1 cellular context compared by ENCODE assay signal in the genomic region with DNA sequence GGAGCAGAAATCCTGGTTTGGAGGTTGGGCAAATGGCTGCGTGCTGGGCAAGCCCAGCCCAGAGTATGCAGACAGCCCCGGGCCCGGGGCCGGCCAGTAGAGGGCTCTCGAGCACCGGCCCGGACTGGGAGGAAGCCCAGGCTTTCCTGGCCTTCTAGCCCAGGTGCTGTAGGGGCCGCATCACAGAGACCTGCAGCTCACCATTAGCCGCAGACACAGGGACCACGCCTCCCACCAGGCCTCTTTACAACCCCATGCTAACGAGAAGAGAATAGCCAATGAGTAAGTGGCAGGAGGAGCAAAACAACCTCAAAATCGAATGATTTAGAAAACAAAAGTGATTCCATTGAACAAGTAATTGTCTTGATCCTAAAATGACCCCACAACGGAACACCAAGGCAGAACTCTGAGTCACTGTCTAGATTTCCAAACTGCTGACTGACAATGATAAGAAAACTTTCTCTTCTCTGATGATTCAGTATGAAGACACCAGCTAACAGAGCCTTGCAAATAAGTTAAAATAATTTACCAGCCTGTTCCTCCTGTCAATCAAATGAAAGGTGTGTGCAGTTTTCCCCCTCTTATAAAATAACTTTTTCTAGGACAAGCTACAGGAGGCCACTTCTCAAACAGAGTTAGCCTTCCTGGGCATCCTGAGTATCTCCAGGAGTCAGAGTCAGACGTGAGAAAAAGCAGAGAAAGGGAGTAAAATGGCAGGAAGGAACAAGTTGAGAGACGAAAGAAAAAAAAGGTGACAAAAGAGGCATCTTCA.
TF ChIP-seq lines count a peak whose summit lies in the region.

No MANE protein-coding gene starts in this region.

TF ChIP-seq in HepG2, 621 proteins besides CTCF, POLR2A, EP300 and RAD21 (continued from another document and continues in another):
- TF ChIP-seq ZNF337 (CRISPR knock-in tag; IDR thresholded peaks at IDR 0.05; ENCODE audit: borderline replicate concordance, low read depth), result no peak
- TF ChIP-seq NBN (conservative IDR thresholded peaks at IDR 0.05), result no peak
- no peak for TF ChIP-seq RFXAP (CRISPR knock-in tag; IDR thresholded peaks at IDR 0.05; ENCODE audit: borderline replicate concordance)
- TF ChIP-seq IKZF1 (IDR thresholded peaks at IDR 0.05), result no peak
- TF ChIP-seq ZNF414 (CRISPR knock-in tag; IDR thresholded peaks at IDR 0.05), result no peak
- TF ChIP-seq E2F2 (CRISPR knock-in tag; IDR thresholded peaks at IDR 0.05; ENCODE audit: borderline replicate concordance), result no peak
- TF ChIP-seq, protein P1, sequence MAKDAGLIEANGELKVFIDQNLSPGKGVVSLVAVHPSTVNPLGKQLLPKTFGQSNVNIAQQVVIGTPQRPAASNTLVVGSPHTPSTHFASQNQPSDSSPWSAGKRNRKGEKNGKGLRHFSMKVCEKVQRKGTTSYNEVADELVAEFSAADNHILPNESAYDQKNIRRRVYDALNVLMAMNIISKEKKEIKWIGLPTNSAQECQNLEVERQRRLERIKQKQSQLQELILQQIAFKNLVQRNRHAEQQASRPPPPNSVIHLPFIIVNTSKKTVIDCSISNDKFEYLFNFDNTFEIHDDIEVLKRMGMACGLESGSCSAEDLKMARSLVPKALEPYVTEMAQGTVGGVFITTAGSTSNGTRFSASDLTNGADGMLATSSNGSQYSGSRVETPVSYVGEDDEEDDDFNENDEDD (CRISPR knock-in tag; IDR thresholded peaks at IDR 0.05; ENCODE audit: borderline replicate concordance), result no peak
- TF ChIP-seq SOX6 (IDR thresholded peaks at IDR 0.05), result no peak
- peak; percentile 32; the same call in 1 of the 2 replicates for TF ChIP-seq SOX6 (CRISPR knock-in tag; IDR thresholded peaks at IDR 0.05)
- no peak for TF ChIP-seq JUND (CRISPR knock-in tag; IDR thresholded peaks at IDR 0.05)
- TF ChIP-seq ZMYM4 (CRISPR knock-in tag; IDR thresholded peaks at IDR 0.05), result peak; percentile 39; the same call in 1 of the 2 replicates
- TF ChIP-seq TGIF2 (CRISPR knock-in tag; IDR thresholded peaks at IDR 0.05), result no peak
- TF ChIP-seq SMARCC2 (IDR thresholded peaks at IDR 0.05), result no peak
- TF ChIP-seq KLF9 (CRISPR knock-in tag; IDR thresholded peaks at IDR 0.05; ENCODE audit: low read depth), result no peak
- peak; percentile 87 for TF ChIP-seq ZNF574 (CRISPR knock-in tag; IDR thresholded peaks at IDR 0.05)
- TF ChIP-seq ADNP (CRISPR knock-in tag; IDR thresholded peaks at IDR 0.05), result no peak
- no peak for TF ChIP-seq ZKSCAN8 (CRISPR knock-in tag; IDR thresholded peaks at IDR 0.05; ENCODE audit: borderline replicate concordance)
- TF ChIP-seq PTBP1 (IDR thresholded peaks at IDR 0.05; ENCODE audit: low read depth, low read length, poor library complexity, severe bottlenecking), result no peak
- 0 out of 2 replicates have a peak, but pooled peaks have one; percentile 20 for TF ChIP-seq ZMAT3 (CRISPR knock-in tag; conservative IDR thresholded peaks at IDR 0.05)
- no peak for TF ChIP-seq SMAD1 (CRISPR knock-in tag; IDR thresholded peaks at IDR 0.05; ENCODE audit: borderline replicate concordance, low read depth)
- TF ChIP-seq ZNF784 (CRISPR knock-in tag; IDR thresholded peaks at IDR 0.05; ENCODE audit: borderline replicate concordance), result no peak
- 0 out of 2 replicates have a peak, but pooled peaks have one; percentile 31 for TF ChIP-seq CCDC6 (CRISPR knock-in tag; IDR thresholded peaks at IDR 0.05)
- TF ChIP-seq ARID4A (CRISPR knock-in tag; IDR thresholded peaks at IDR 0.05; ENCODE audit: borderline replicate concordance), result no peak; the same call in 1 of the 2 replicates
- no peak for TF ChIP-seq PAWR (CRISPR knock-in tag; IDR thresholded peaks at IDR 0.05; ENCODE audit: borderline replicate concordance)
- no peak for TF ChIP-seq ZNF570 (CRISPR knock-in tag; IDR thresholded peaks at IDR 0.05; ENCODE audit: borderline replicate concordance)
- TF ChIP-seq, protein P2, sequence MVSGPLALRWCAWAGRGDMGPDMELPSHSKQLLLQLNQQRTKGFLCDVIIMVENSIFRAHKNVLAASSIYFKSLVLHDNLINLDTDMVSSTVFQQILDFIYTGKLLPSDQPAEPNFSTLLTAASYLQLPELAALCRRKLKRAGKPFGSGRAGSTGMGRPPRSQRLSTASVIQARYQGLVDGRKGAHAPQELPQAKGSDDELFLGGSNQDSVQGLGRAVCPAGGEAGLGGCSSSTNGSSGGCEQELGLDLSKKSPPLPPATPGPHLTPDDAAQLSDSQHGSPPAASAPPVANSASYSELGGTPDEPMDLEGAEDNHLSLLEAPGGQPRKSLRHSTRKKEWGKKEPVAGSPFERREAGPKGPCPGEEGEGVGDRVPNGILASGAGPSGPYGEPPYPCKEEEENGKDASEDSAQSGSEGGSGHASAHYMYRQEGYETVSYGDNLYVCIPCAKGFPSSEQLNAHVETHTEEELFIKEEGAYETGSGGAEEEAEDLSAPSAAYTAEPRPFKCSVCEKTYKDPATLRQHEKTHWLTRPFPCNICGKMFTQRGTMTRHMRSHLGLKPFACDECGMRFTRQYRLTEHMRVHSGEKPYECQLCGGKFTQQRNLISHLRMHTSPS (CRISPR knock-in tag; IDR thresholded peaks at IDR 0.05; ENCODE audit: low read depth), result no peak
- 0 out of 2 replicates have a peak, but pooled peaks have one; percentile 39 for TF ChIP-seq ZNF567 (CRISPR knock-in tag; IDR thresholded peaks at IDR 0.05; ENCODE audit: borderline replicate concordance)
- TF ChIP-seq ZNF335 (CRISPR knock-in tag; IDR thresholded peaks at IDR 0.05), result no peak
- TF ChIP-seq, protein P3, sequence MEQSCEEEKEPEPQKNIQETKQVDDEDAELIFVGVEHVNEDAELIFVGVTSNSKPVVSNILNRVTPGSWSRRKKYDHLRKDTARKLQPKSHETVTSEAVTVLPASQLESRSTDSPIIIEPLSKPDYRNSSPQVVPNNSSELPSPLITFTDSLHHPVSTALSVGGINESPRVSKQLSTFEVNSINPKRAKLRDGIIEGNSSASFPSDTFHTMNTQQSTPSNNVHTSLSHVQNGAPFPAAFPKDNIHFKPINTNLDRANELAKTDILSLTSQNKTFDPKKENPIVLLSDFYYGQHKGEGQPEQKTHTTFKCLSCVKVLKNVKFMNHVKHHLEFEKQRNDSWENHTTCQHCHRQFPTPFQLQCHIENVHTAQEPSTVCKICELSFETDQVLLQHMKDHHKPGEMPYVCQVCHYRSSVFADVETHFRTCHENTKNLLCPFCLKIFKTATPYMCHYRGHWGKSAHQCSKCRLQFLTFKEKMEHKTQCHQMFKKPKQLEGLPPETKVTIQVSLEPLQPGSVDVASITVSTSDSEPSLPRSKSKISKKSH (CRISPR knock-in tag; IDR thresholded peaks at IDR 0.05; ENCODE audit: borderline replicate concordance), result no peak
- no peak for TF ChIP-seq FOXA3 (CRISPR knock-in tag; IDR thresholded peaks at IDR 0.05)
- TF ChIP-seq, protein P4, sequence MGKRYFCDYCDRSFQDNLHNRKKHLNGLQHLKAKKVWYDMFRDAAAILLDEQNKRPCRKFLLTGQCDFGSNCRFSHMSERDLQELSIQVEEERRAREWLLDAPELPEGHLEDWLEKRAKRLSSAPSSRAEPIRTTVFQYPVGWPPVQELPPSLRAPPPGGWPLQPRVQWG (CRISPR knock-in tag; IDR thresholded peaks at IDR 0.05; ENCODE audit: borderline replicate concordance, low read depth), result no peak
- TF ChIP-seq, protein P5, sequence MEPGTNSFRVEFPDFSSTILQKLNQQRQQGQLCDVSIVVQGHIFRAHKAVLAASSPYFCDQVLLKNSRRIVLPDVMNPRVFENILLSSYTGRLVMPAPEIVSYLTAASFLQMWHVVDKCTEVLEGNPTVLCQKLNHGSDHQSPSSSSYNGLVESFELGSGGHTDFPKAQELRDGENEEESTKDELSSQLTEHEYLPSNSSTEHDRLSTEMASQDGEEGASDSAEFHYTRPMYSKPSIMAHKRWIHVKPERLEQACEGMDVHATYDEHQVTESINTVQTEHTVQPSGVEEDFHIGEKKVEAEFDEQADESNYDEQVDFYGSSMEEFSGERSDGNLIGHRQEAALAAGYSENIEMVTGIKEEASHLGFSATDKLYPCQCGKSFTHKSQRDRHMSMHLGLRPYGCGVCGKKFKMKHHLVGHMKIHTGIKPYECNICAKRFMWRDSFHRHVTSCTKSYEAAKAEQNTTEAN (CRISPR knock-in tag; conservative IDR thresholded peaks at IDR 0.05), result no peak
- TF ChIP-seq, protein P6, sequence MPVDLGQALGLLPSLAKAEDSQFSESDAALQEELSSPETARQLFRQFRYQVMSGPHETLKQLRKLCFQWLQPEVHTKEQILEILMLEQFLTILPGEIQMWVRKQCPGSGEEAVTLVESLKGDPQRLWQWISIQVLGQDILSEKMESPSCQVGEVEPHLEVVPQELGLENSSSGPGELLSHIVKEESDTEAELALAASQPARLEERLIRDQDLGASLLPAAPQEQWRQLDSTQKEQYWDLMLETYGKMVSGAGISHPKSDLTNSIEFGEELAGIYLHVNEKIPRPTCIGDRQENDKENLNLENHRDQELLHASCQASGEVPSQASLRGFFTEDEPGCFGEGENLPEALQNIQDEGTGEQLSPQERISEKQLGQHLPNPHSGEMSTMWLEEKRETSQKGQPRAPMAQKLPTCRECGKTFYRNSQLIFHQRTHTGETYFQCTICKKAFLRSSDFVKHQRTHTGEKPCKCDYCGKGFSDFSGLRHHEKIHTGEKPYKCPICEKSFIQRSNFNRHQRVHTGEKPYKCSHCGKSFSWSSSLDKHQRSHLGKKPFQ (CRISPR knock-in tag; IDR thresholded peaks at IDR 0.05; ENCODE audit: insufficient replicate concordance), result no peak
- TF ChIP-seq SSRP1 (CRISPR knock-in tag; IDR thresholded peaks at IDR 0.05), result no peak
